ENCODE assay signal across 1 cellular context in the genomic region with DNA sequence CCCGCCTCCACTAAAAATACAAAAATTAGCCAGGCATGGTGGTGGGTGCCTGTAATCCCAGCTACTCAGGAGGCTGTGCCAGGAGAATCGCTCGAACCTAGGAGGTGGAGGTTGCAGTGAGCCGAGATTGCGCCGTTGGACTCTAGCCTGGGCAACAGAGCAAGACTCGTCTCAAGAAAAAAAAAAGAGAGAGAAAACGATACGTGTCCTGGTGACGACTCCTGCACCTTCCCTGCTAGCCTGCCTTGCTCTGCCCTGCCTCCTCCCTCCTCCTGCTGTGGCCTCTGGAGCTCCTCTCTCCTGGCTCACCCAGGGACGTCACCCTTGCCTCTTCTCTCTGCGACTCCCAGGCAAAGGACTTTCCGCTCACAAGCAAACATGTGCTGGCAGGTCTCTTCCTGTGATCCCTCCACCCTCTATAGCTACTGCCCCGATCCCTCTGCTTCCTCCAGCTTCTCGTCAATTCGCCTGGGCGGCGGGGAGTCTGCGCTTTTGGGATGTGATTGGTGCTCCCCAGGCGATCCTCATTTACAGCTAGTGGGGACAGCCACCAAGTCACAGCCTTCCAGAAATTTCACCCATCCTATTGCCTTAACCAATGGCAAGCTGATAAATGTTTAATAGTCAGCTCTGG.
TF ChIP-seq lines count a peak whose summit lies in the region.

No MANE protein-coding gene starts in this region.

TF ChIP-seq in IMR-90, 13 proteins besides CTCF, POLR2A, EP300 and RAD21:
- TF ChIP-seq ELK1 (IDR thresholded peaks at IDR 0.05; ENCODE audit: borderline replicate concordance, low read depth, low read length) (no peak), RFX5 (IDR thresholded peaks at IDR 0.05; ENCODE audit: low read depth, low read length) (no peak), CHD1 (IDR thresholded peaks at IDR 0.05; ENCODE audit: low read depth, low read length) (no peak), MAZ (IDR thresholded peaks at IDR 0.05; ENCODE audit: borderline replicate concordance, low read depth, low read length) (no peak), FOS (IDR thresholded peaks at IDR 0.05; ENCODE audit: low read depth, low read length) (no peak), SMC3 (IDR thresholded peaks at IDR 0.05; ENCODE audit: low read depth, low read length) (no peak), BHLHE40 (IDR thresholded peaks at IDR 0.05; ENCODE audit: low read depth, low read length) (no peak), USF2 (IDR thresholded peaks at IDR 0.05; ENCODE audit: low read depth, low read length) (no peak), MXI1 (IDR thresholded peaks at IDR 0.05; ENCODE audit: borderline replicate concordance, low read depth, low read length) (no peak), NFE2L2 (IDR thresholded peaks at IDR 0.05; ENCODE audit: low read depth, low read length) (no peak), MAFK (IDR thresholded peaks at IDR 0.05; ENCODE audit: low read depth, low read length) (no peak), CEBPB (IDR thresholded peaks at IDR 0.05; ENCODE audit: low read depth, low read length) (no peak), RCOR1 (IDR thresholded peaks at IDR 0.05; ENCODE audit: insufficient replicate concordance, low read length) (no peak)
